Comparison of ENCODE assay signal across 8 cellular contexts in the genomic region with DNA sequence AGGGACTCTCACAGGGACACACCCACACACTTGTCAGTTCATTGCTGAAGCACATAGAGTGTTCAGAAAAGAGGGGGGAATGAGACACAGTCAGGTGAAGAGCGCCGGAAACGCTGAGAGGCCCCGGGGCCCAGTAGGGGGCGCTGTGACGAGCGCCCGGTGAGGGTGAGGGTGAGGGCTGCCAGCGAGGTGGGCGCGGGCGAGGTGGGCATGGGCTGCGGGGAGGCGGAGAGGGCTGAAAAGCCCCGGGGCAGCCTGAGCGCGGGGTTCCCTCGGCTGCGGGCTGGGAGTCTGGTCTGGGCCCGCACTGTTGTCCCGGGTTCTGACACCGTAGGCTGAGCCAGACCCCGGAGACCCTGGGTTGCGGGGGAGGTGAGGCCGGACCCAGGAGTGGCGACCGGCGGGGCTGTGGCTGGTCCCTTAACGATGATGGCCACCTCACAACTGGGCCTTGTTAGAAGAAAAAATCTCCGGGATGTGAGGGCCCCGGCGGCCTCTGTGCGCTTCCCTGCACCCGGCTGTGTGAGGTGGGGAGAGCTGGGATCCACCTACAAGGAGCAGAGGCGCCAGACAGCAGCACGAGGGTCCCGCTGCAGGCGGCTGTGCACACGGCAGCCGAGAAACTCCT.
A peak's percentile ranks its signal among the peaks of the same experiment; 100 is the strongest.
DNase-seq lines count a peak whose midpoint lies in the region; ATAC-seq and TF ChIP-seq lines count a peak whose summit lies in the region.

No MANE protein-coding gene starts in this region.

- H4K20me1 ChIP-seq in OCI-LY1 (ENCODE audit: insufficient read depth, low read length): no peaks in the 10 kb centered on the region

- no peaks in the 10 kb centered on the region for H3K36me3 ChIP-seq in OCI-LY1 (ENCODE audit: insufficient read depth, low read length)

- no peak overlapping the region for H3K27ac ChIP-seq in OCI-LY1 (ENCODE audit: low read depth, low read length, poor library complexity, severe bottlenecking)
- no peak overlapping the region for H3K27ac ChIP-seq in right cardiac atrium (ENCODE audit: low read length)

- H3K27me3 Mint-ChIP-seq in activated naive CD8-positive, alpha-beta T cell treated with anti-CD3 and anti-CD28 coated beads, Interleukin-2, amount 10 ng/mL, durations not matched to agents 7 days and 5 days: peaks cover 2% of the 10 kb centered on the region
- H3K27me3 Mint-ChIP-seq in activated naive CD8-positive, alpha-beta T cell treated with anti-CD3 and anti-CD28 coated beads, Interleukin-2, amount 50 U/mL, for 24 hours: no peaks in the 10 kb centered on the region
- H3K27me3 Mint-ChIP-seq in stimulated activated memory B cell treated with anti-CD40 and anti-IgM and Interleukin-4, amounts not matched to agents 10 μg/mL and 1 μg/mL and 100 μg/mL, for 72 hours: no peaks in the 10 kb centered on the region

- H3K9me3 Mint-ChIP-seq in activated naive CD8-positive, alpha-beta T cell treated with anti-CD3 and anti-CD28 coated beads, Interleukin-2, amount 10 ng/mL, durations not matched to agents 7 days and 5 days: no peaks in the 10 kb centered on the region
- H3K9me3 Mint-ChIP-seq in activated naive CD8-positive, alpha-beta T cell treated with anti-CD3 and anti-CD28 coated beads, Interleukin-2, amount 50 U/mL, for 24 hours: no peaks in the 10 kb centered on the region
- H3K9me3 Mint-ChIP-seq in stimulated activated memory B cell treated with anti-CD40 and anti-IgM and Interleukin-4, amounts not matched to agents 10 μg/mL and 1 μg/mL and 100 μg/mL, for 72 hours: no peaks in the 10 kb centered on the region

- peak; percentile 62 for TF ChIP-seq CTCF in OCI-LY1 (IDR thresholded peaks at IDR 0.05; ENCODE audit: low read length)

- no peaks in the 10 kb centered on the region for H3F3A ChIP-seq in OCI-LY1 (ENCODE audit: insufficient read depth, low read length)

- peaks cover 3% of the 10 kb centered on the region for H3K36me3 Mint-ChIP-seq in activated naive CD8-positive, alpha-beta T cell treated with anti-CD3 and anti-CD28 coated beads, Interleukin-2, amount 10 ng/mL, durations not matched to agents 7 days and 5 days
- no peaks in the 10 kb centered on the region for H3K36me3 Mint-ChIP-seq in activated naive CD8-positive, alpha-beta T cell treated with anti-CD3 and anti-CD28 coated beads, Interleukin-2, amount 50 U/mL, for 24 hours (ENCODE audit: low read depth)
- no peaks in the 10 kb centered on the region for H3K36me3 Mint-ChIP-seq in stimulated activated memory B cell treated with anti-CD40 and anti-IgM and Interleukin-4, amounts not matched to agents 10 μg/mL and 1 μg/mL and 100 μg/mL, for 72 hours

- POLR2A ChIA-PET in activated naive CD8-positive, alpha-beta T cell treated with anti-CD3 and anti-CD28 coated beads, Interleukin-2, amount 10 ng/mL, durations not matched to agents 7 days and 5 days (lab: Charles Lee): no interaction called here

- H3K4me3 Mint-ChIP-seq in activated naive CD8-positive, alpha-beta T cell treated with anti-CD3 and anti-CD28 coated beads, Interleukin-2, amount 10 ng/mL, durations not matched to agents 7 days and 5 days: no peak overlapping the region
- no peak overlapping the region for H3K4me3 Mint-ChIP-seq in activated naive CD8-positive, alpha-beta T cell treated with anti-CD3 and anti-CD28 coated beads, Interleukin-2, amount 50 U/mL, for 24 hours
- H3K4me3 Mint-ChIP-seq in stimulated activated memory B cell treated with anti-CD40 and anti-IgM and Interleukin-4, amounts not matched to agents 10 μg/mL and 1 μg/mL and 100 μg/mL, for 72 hours: no peak overlapping the region

- H3K4me1 Mint-ChIP-seq in activated naive CD8-positive, alpha-beta T cell treated with anti-CD3 and anti-CD28 coated beads, Interleukin-2, amount 10 ng/mL, durations not matched to agents 7 days and 5 days: peaks cover 31% of the 10 kb centered on the region
- H3K4me1 Mint-ChIP-seq in activated naive CD8-positive, alpha-beta T cell treated with anti-CD3 and anti-CD28 coated beads, Interleukin-2, amount 50 U/mL, for 24 hours: peaks cover 33% of the 10 kb centered on the region
- peaks cover 20% of the 10 kb centered on the region for H3K4me1 Mint-ChIP-seq in stimulated activated memory B cell treated with anti-CD40 and anti-IgM and Interleukin-4, amounts not matched to agents 10 μg/mL and 1 μg/mL and 100 μg/mL, for 72 hours

- H3K79me2 ChIP-seq in OCI-LY1 (ENCODE audit: insufficient read depth, low read length): no peaks in the 10 kb centered on the region

- H3K27me3 ChIP-seq in OCI-LY1 (ENCODE audit: insufficient read depth, low read length): no peaks in the 10 kb centered on the region
- H3K27me3 ChIP-seq in right cardiac atrium (ENCODE audit: control insufficient read depth, insufficient read depth): no peaks in the 10 kb centered on the region

- WGBS in right cardiac atrium: 23% methylated on average over 40 of the region's 40 CpGs

- no peak for ATAC-seq in activated naive CD8-positive, alpha-beta T cell treated with anti-CD3 and anti-CD28 coated beads, Interleukin-2, amount 10 ng/mL, durations not matched to agents 7 days and 5 days (ENCODE audit: low read depth)
- ATAC-seq in activated naive CD8-positive, alpha-beta T cell treated with anti-CD3 and anti-CD28 coated beads, Interleukin-2, amount 50 U/mL, for 24 hours: no peak
- peak; percentile 15 to 54 for ATAC-seq in right cardiac atrium
- no peak for ATAC-seq in stimulated activated memory B cell treated with anti-CD40 and anti-IgM and Interleukin-4, amounts not matched to agents 10 μg/mL and 1 μg/mL and 100 μg/mL, for 72 hours
- no peak for ATAC-seq in HG03095 (IDR thresholded peaks at IDR 0.05; ENCODE audit: unreplicated experiment)

- no peak overlapping the region for H3K9ac ChIP-seq in OCI-LY1 (ENCODE audit: low read length)

- no peak overlapping the region for H3K27ac Mint-ChIP-seq in activated naive CD8-positive, alpha-beta T cell treated with anti-CD3 and anti-CD28 coated beads, Interleukin-2, amount 10 ng/mL, durations not matched to agents 7 days and 5 days
- no peak overlapping the region for H3K27ac Mint-ChIP-seq in activated naive CD8-positive, alpha-beta T cell treated with anti-CD3 and anti-CD28 coated beads, Interleukin-2, amount 50 U/mL, for 24 hours
- H3K27ac Mint-ChIP-seq in stimulated activated memory B cell treated with anti-CD40 and anti-IgM and Interleukin-4, amounts not matched to agents 10 μg/mL and 1 μg/mL and 100 μg/mL, for 72 hours: peak overlapping the region; percentile 68

- intact Hi-C loops in right cardiac atrium (cut with DNase I): no loop called here

- H3K4me3 ChIP-seq in OCI-LY1 (ENCODE audit: low read depth, low read length, poor library complexity, severe bottlenecking): no peak overlapping the region
- H3K4me3 ChIP-seq in right cardiac atrium (ENCODE audit: low read length): no peak overlapping the region

- H3K4me1 ChIP-seq in OCI-LY1 (ENCODE audit: insufficient read depth, low read length, severe bottlenecking) (peaks cover 29% of the 10 kb centered on the region), right cardiac atrium (ENCODE audit: control insufficient read depth, insufficient read depth, low read length) (no peaks in the 10 kb centered on the region)

- H3K4me2 ChIP-seq in OCI-LY1 (ENCODE audit: low read length): no peak overlapping the region; the same call in 1 of the 2 replicates

- H3K9me2 ChIP-seq in OCI-LY1 (ENCODE audit: low read depth, low read length): no peaks in the 10 kb centered on the region

- H3K9me3 ChIP-seq in OCI-LY1 (ENCODE audit: low read length) (no peaks in the 10 kb centered on the region), right cardiac atrium (ENCODE audit: control insufficient read depth, low read length) (no peaks in the 10 kb centered on the region)

- H2AFZ ChIP-seq in OCI-LY1 (ENCODE audit: low read length): no peak overlapping the region

- peak; percentile 37 for DNase-seq in activated naive CD8-positive, alpha-beta T cell treated with anti-CD3 and anti-CD28 coated beads, Interleukin-2, amount 10 ng/mL, durations not matched to agents 7 days and 5 days
- DNase-seq in activated naive CD8-positive, alpha-beta T cell treated with anti-CD3 and anti-CD28 coated beads, Interleukin-2, amount 50 U/mL, for 24 hours: no peak
- DNase-seq in right cardiac atrium: peak in 1 of 3 donors; percentile 51
- DNase-seq in hepatic stellate cell (ENCODE audit: low spot score): no peak
- no peak for DNase-seq in activated gamma-delta T cell treated with Interleukin-2 at 50 U/mL for 16 hours

Comparison
In these comparisons a context has a peak if more than half of its experiments do, and no peak if none do; other contexts are left out.
1. ATAC-seq: peak in right cardiac atrium (2 of 2); none in activated naive CD8-positive, alpha-beta T cell treated with anti-CD3 and anti-CD28 coated beads, Interleukin-2, amount 10 ng/mL, durations not matched to agents 7 days and 5 days (single experiment), activated naive CD8-positive, alpha-beta T cell treated with anti-CD3 and anti-CD28 coated beads, Interleukin-2, amount 50 U/mL, for 24 hours (single experiment), stimulated activated memory B cell treated with anti-CD40 and anti-IgM and Interleukin-4, amounts not matched to agents 10 μg/mL and 1 μg/mL and 100 μg/mL, for 72 hours (single experiment) and HG03095 (single experiment).